Comparison of ENCODE assay signal across 12 cellular contexts in the genomic region with DNA sequence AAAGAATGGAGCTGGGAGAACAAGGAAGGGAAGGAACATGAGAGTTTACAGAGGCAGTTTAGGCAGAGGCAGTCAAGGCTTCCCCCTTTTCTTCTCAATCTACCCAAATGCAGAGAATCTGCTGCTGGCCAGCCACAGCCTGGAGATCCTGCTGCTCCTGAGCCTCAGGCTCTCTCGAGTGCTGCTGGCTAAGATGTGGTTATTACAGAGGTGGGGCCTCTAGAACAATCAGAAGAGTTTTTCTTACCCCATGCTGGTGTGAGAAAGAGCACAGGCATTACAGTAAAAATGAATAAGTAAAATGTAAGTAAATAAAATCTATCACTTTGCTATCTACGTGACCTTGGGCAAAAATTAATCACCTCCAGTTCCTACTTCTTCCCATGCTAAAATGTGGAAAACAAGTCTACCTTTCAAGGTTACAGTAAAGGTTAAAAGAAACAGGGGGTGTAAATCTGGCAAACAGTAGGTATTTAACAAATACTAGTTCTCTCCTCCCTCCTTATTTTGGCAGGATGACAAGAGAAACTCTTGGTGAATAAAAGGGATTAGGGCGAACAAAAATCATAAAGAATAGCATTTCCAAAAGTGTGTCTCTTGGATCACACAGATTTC. TPM values are rescaled to one million over a fixed set of nuclear protein-coding genes. Genes with fewer than 3 reads are reported as not detected.
DNase-seq lines count a peak whose midpoint lies in the region; ATAC-seq and TF ChIP-seq lines count a peak whose summit lies in the region.
"Had no signal": no experiment of that assay in that cellular context is flagged by ENCODE, and none has a peak within 500 bp of the region (broad histone marks: within the 10 kb centered on the region; RNA-seq: fewer than 3 reads in every experiment).

No MANE protein-coding gene starts in this region.

- peaks cover 69% of the 10 kb centered on the region for H3K36me3 Mint-ChIP-seq in activated T-cell treated with anti-CD3 and anti-CD28 coated beads, Interleukin-2, amount 50 U/mL, for 24 hours (ENCODE audit: low read depth)
- peaks cover 32% of the 10 kb centered on the region for H3K36me3 Mint-ChIP-seq in activated T-helper 1 cell treated with anti-CD3 and anti-CD28 coated beads, Interleukin-12 subunit alpha, Interleukin-12 subunit beta, Interleukin-2, Interleukin-4 antibody, amounts not matched to agents 30 ng/mL and 10 ng/mL and 1 ng/mL, durations not matched to agents 14 hours and 24 hours and 36 hours (ENCODE audit: low read depth)
- H3K36me3 Mint-ChIP-seq in stimulated activated naive B cell treated with anti-CD40 and anti-IgM and Interleukin-4, amounts not matched to agents 10 μg/mL and 1 μg/mL and 100 μg/mL, for 72 hours = peaks cover 61 to 70% of the 10 kb centered on the region in 2 donors

- peaks cover 12% of the 10 kb centered on the region for H3K4me1 ChIP-seq in foreskin keratinocyte

- TF ChIP-seq CTCF in foreskin keratinocyte (conservative IDR thresholded peaks at IDR 0.05) (no peak), RWPE1 (conservative IDR thresholded peaks at IDR 0.05; ENCODE audit: low read depth) (no peak)

- peak; percentile 38 for ATAC-seq in foreskin keratinocyte
- no peak for ATAC-seq in stimulated activated naive B cell treated with anti-CD40 and anti-IgM and Interleukin-4, amounts not matched to agents 10 μg/mL and 1 μg/mL and 100 μg/mL, for 72 hours (replicated peaks)
- no peak for ATAC-seq in GM21786 (IDR thresholded peaks at IDR 0.05; ENCODE audit: unreplicated experiment)
- ATAC-seq: heart left ventricle, K562 had no signal

- POLR2A ChIA-PET in RWPE1 (lab: Yijun Ruan, JAX; ENCODE audit: low non-redundant PET) = no interaction called here

- H3K4me3 Mint-ChIP-seq in activated T-cell treated with anti-CD3 and anti-CD28 coated beads, Interleukin-2, amount 50 U/mL, for 24 hours = no peak overlapping the region
- no peak overlapping the region for H3K4me3 Mint-ChIP-seq in activated T-helper 1 cell treated with anti-CD3 and anti-CD28 coated beads, Interleukin-12 subunit alpha, Interleukin-12 subunit beta, Interleukin-2, Interleukin-4 antibody, amounts not matched to agents 30 ng/mL and 10 ng/mL and 1 ng/mL, durations not matched to agents 14 hours and 24 hours and 36 hours
- peak overlapping the region in 1 of 2 donors; percentile 30 for H3K4me3 Mint-ChIP-seq in stimulated activated naive B cell treated with anti-CD40 and anti-IgM and Interleukin-4, amounts not matched to agents 10 μg/mL and 1 μg/mL and 100 μg/mL, for 72 hours

- H3K9me3 Mint-ChIP-seq in activated T-cell treated with anti-CD3 and anti-CD28 coated beads, Interleukin-2, amount 50 U/mL, for 24 hours = peaks cover 15% of the 10 kb centered on the region
- H3K9me3 Mint-ChIP-seq in activated T-helper 1 cell treated with anti-CD3 and anti-CD28 coated beads, Interleukin-12 subunit alpha, Interleukin-12 subunit beta, Interleukin-2, Interleukin-4 antibody, amounts not matched to agents 30 ng/mL and 10 ng/mL and 1 ng/mL, durations not matched to agents 14 hours and 24 hours and 36 hours = peaks cover 25% of the 10 kb centered on the region
- peaks cover 12 to 16% of the 10 kb centered on the region in 2 donors for H3K9me3 Mint-ChIP-seq in stimulated activated naive B cell treated with anti-CD40 and anti-IgM and Interleukin-4, amounts not matched to agents 10 μg/mL and 1 μg/mL and 100 μg/mL, for 72 hours

- CTCF ChIA-PET in RWPE1 (lab: Yijun Ruan, JAX) = no interaction called here

- peaks cover 61% of the 10 kb centered on the region for H3K4me1 Mint-ChIP-seq in activated T-cell treated with anti-CD3 and anti-CD28 coated beads, Interleukin-2, amount 50 U/mL, for 24 hours (ENCODE audit: low read depth)
- peaks cover 44% of the 10 kb centered on the region for H3K4me1 Mint-ChIP-seq in activated T-helper 1 cell treated with anti-CD3 and anti-CD28 coated beads, Interleukin-12 subunit alpha, Interleukin-12 subunit beta, Interleukin-2, Interleukin-4 antibody, amounts not matched to agents 30 ng/mL and 10 ng/mL and 1 ng/mL, durations not matched to agents 14 hours and 24 hours and 36 hours (ENCODE audit: low read depth)
- H3K4me1 Mint-ChIP-seq in stimulated activated naive B cell treated with anti-CD40 and anti-IgM and Interleukin-4, amounts not matched to agents 10 μg/mL and 1 μg/mL and 100 μg/mL, for 72 hours = peaks cover 44 to 77% of the 10 kb centered on the region in 2 donors

- peak overlapping the region; percentile 33 for H3K27ac Mint-ChIP-seq in activated T-cell treated with anti-CD3 and anti-CD28 coated beads, Interleukin-2, amount 50 U/mL, for 24 hours
- peak overlapping the region; percentile 63 for H3K27ac Mint-ChIP-seq in activated T-helper 1 cell treated with anti-CD3 and anti-CD28 coated beads, Interleukin-12 subunit alpha, Interleukin-12 subunit beta, Interleukin-2, Interleukin-4 antibody, amounts not matched to agents 30 ng/mL and 10 ng/mL and 1 ng/mL, durations not matched to agents 14 hours and 24 hours and 36 hours
- peak overlapping the region; percentile 89 for H3K27ac Mint-ChIP-seq in stimulated activated naive B cell treated with anti-CD40 and anti-IgM and Interleukin-4, amounts not matched to agents 10 μg/mL and 1 μg/mL and 100 μg/mL, for 72 hours

- no peaks in the 10 kb centered on the region for H3K27me3 Mint-ChIP-seq in activated T-cell treated with anti-CD3 and anti-CD28 coated beads, Interleukin-2, amount 50 U/mL, for 24 hours
- no peaks in the 10 kb centered on the region for H3K27me3 Mint-ChIP-seq in activated T-helper 1 cell treated with anti-CD3 and anti-CD28 coated beads, Interleukin-12 subunit alpha, Interleukin-12 subunit beta, Interleukin-2, Interleukin-4 antibody, amounts not matched to agents 30 ng/mL and 10 ng/mL and 1 ng/mL, durations not matched to agents 14 hours and 24 hours and 36 hours (ENCODE audit: insufficient read depth)
- no peaks in the 10 kb centered on the region for H3K27me3 Mint-ChIP-seq in stimulated activated naive B cell treated with anti-CD40 and anti-IgM and Interleukin-4, amounts not matched to agents 10 μg/mL and 1 μg/mL and 100 μg/mL, for 72 hours

- no peak overlapping the region for H3K27ac ChIP-seq in foreskin keratinocyte
- H3K27ac ChIP-seq in RWPE1 = no peak overlapping the region
- H3K27ac ChIP-seq: heart left ventricle, suprapubic skin had no signal

- H3K27me3 ChIP-seq in foreskin keratinocyte = no peaks in the 10 kb centered on the region
- H3K27me3 ChIP-seq: heart left ventricle, suprapubic skin had no signal

- no peak for DNase-seq in activated T-cell treated with anti-CD3 and anti-CD28 coated beads, Interleukin-2, amount 50 U/mL, for 24 hours
- DNase-seq in activated T-cell treated with anti-CD3 and anti-CD28 coated beads, Interleukin-2, amount 50 U/mL, for 1 hour = no peak
- DNase-seq in activated T-helper 1 cell treated with anti-CD3 and anti-CD28 coated beads, Interleukin-12 subunit alpha, Interleukin-12 subunit beta, Interleukin-2, Interleukin-4 antibody, amounts not matched to agents 30 ng/mL and 10 ng/mL and 1 ng/mL, durations not matched to agents 14 hours and 24 hours and 36 hours (ENCODE audit: low spot score) = no peak
- DNase-seq in foreskin keratinocyte (peak in 1 of 2 donors; percentile 36), RWPE1 (ENCODE audit: low spot score) (no peak), NCI-H1092 (lab: John Stamatoyannopoulos, UW) (no peak)
- DNase-seq in stimulated activated naive B cell treated with anti-CD40 and anti-IgM and Interleukin-4, amounts not matched to agents 10 μg/mL and 1 μg/mL and 100 μg/mL, for 72 hours = no peak
- DNase-seq: central memory CD4-positive, alpha-beta T cell; heart left ventricle had no signal

- intact Hi-C loops in activated T-helper 1 cell treated with anti-CD3 and anti-CD28 coated beads, Interleukin-12 subunit alpha, Interleukin-12 subunit beta, Interleukin-2, Interleukin-4 antibody, amounts not matched to agents 30 ng/mL and 10 ng/mL and 1 ng/mL, durations not matched to agents 14 hours and 24 hours and 36 hours (cut with micrococcal nuclease) = no loop called here

RNA-seq across cellular contexts. Expression of gene FBXW11, which starts 31.1 kb away (rescaled TPM):
- 55.6 and 57.9 TPM in 2 replicates for total RNA-seq in activated T-helper 1 cell treated with anti-CD3 and anti-CD28 coated beads, Interleukin-12 subunit alpha, Interleukin-12 subunit beta, Interleukin-2, Interleukin-4 antibody, amounts not matched to agents 30 ng/mL and 10 ng/mL and 1 ng/mL, durations not matched to agents 14 hours and 24 hours and 36 hours
- total RNA-seq in foreskin keratinocyte = 41.5 and 44.8 TPM in 2 replicates
- polyA plus RNA-seq in foreskin keratinocyte = 9.7 and 10.9 TPM in 2 replicates

Comparison
In these comparisons a context has a peak if more than half of its experiments do, and no peak if none do; other contexts are left out.
1. H3K27ac Mint-ChIP-seq: peak in every context shown above with its lines; median percentile 89 in stimulated activated naive B cell treated with anti-CD40 and anti-IgM and Interleukin-4, amounts not matched to agents 10 μg/mL and 1 μg/mL and 100 μg/mL, for 72 hours; 63 in activated T-helper 1 cell treated with anti-CD3 and anti-CD28 coated beads, Interleukin-12 subunit alpha, Interleukin-12 subunit beta, Interleukin-2, Interleukin-4 antibody, amounts not matched to agents 30 ng/mL and 10 ng/mL and 1 ng/mL, durations not matched to agents 14 hours and 24 hours and 36 hours; 33 in activated T-cell treated with anti-CD3 and anti-CD28 coated beads, Interleukin-2, amount 50 U/mL, for 24 hours.